13 cellular contexts compared by ENCODE assay signal in the genomic region with DNA sequence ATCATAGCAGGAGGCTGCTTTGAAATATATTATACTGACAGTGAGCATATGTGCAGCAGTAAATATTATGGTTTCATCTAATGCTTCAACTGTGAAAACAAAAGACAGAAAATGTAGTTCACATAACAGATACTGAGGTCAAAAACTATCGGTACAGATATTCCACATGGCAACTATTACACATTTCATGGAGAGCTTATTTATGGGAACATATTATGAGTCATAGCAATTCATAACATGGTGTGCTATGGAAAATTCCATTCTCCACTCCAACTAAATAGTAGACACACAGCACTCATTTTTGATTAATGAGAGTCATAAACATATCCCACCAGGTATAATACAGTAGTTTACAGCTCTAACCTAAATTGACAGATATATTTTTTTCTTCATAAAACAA.
A peak's percentile ranks its signal among the peaks of the same experiment; 100 is the strongest.
DNase-seq lines count a peak whose midpoint lies in the region; ATAC-seq and TF ChIP-seq lines count a peak whose summit lies in the region.
"Had no signal": no experiment of that assay in that cellular context is flagged by ENCODE, and none has a peak within 500 bp of the region (broad histone marks: within the 10 kb centered on the region; RNA-seq: fewer than 3 reads in every experiment).

No MANE protein-coding gene starts in this region.

- H3K27me3 ChIP-seq in left lung (no peaks in the 10 kb centered on the region), tibial artery (no peaks in the 10 kb centered on the region)
- H3K27me3 ChIP-seq: SJSA1 had no signal

- H3K4me1 ChIP-seq in left lung (peaks cover 0 to 7% of the 10 kb centered on the region in 2 donors), tibial artery (peaks cover 0 to 52% (median 18%) of the 10 kb centered on the region in 4 donors)
- H3K4me1 ChIP-seq: SJSA1 had no signal

- H3K27ac ChIP-seq in coronary artery (peak overlapping the region; percentile 39 to 74), left lung (peak overlapping the region in 1 of 2 donors; percentile 39), tibial artery (peak overlapping the region; percentile 58 to 84)
- H3K27ac ChIP-seq: 22Rv1, SJSA1 had no signal

- H3K9me3 ChIP-seq in left lung (peaks cover 0 to 4% of the 10 kb centered on the region in 2 donors), tibial artery (no peaks in the 10 kb centered on the region)
- H3K9me3 ChIP-seq: SJSA1 had no signal

- intact Hi-C loops in left lung (cut with DNase I) = no loop called here
- intact Hi-C loops in tibial artery (cut with DNase I; ENCODE audit: low total_unique reads) = no loop called here

- DNase-seq in NCI-H446 treated with DMSO at 0.1 percent for 48 hours (lab: John Stamatoyannopoulos, UW) = peak; percentile 5
- DNase-seq in NCI-H446 (lab: John Stamatoyannopoulos, UW) = no peak
- DNase-seq in coronary artery (ENCODE audit: low spot score) = no peak
- DNase-seq in left lung = no peak
- no peak for DNase-seq in tibial artery
- DNase-seq in putamen (ENCODE audit: low spot score) = no peak
- no peak for DNase-seq in RPMI8226
- DNase-seq: activated CD4-positive, CD25-positive, alpha-beta regulatory T cell; cerebellar nuclear complex; glutamatergic neuron had no signal

- TF ChIP-seq CTCF in coronary artery (IDR thresholded peaks at IDR 0.05) = no peak
- no peak for TF ChIP-seq CTCF in left lung (IDR thresholded peaks at IDR 0.05)
- TF ChIP-seq CTCF in tibial artery (IDR thresholded peaks at IDR 0.05) = no peak

- H3K4me3 ChIP-seq in coronary artery = peak overlapping the region; percentile 30
- no peak overlapping the region for H3K4me3 ChIP-seq in left lung
- no peak overlapping the region for H3K4me3 ChIP-seq in tibial artery
- H3K4me3 ChIP-seq: SJSA1 had no signal

- no peaks in the 10 kb centered on the region for H3K36me3 ChIP-seq in left lung
- H3K36me3 ChIP-seq in tibial artery = no peaks in the 10 kb centered on the region
- H3K36me3 ChIP-seq: SJSA1 had no signal

- ATAC-seq in left lung = peak; percentile 44
- no peak for ATAC-seq in HG03565 (IDR thresholded peaks at IDR 0.05; ENCODE audit: unreplicated experiment)
